ENCODE assay signal across 12 cellular contexts in the genomic region with DNA sequence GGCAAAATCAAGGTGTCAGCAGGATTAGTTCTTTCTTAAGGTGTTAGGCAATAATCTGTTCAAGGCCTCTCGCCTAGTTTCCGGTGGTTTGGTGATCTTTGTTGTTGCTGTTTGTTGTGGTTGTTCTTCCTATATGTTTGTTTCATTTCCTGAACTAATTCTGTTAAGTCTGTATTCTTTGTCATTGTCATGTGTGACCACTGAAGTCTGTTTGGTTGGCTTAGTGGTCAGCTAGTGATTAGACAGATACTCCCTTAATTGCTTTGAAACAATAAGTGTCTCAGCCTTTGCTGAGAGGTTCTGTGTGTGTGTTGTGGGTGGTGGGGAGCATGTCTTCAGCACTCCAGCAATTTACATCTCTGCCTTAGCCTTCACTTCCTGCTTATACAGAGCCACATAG.
"Had no signal": no experiment of that assay in that cellular context is flagged by ENCODE, and none has a peak within 500 bp of the region (broad histone marks: within the 10 kb centered on the region; RNA-seq: fewer than 3 reads in every experiment).

No MANE protein-coding gene starts in this region.

- DNase-seq: activated CD4-positive, alpha-beta T cell treated with anti-CD3 and anti-CD28 coated beads, Interleukin-2, amount 50 U/mL, for 48 hours; activated CD4-positive, CD25-positive, alpha-beta regulatory T cell treated with anti-CD3 and anti-CD28 coated beads, Interleukin-2, amount 50 U/mL, for 72 hours; activated naive CD4-positive, alpha-beta T cell treated with anti-CD3 and anti-CD28 coated beads for 36 hours; kidney; left lung; mammary epithelial cell; naive B cell; pancreas; sigmoid colon; spleen; T1000 had no signal

- ATAC-seq: left lung, pancreas had no signal

- H3K36me3 ChIP-seq: esophagus muscularis mucosa, left lung, pancreas, sigmoid colon had no signal

- H3K4me1 Mint-ChIP-seq: naive B cell had no signal

- H3K4me3 Mint-ChIP-seq: activated naive CD4-positive, alpha-beta T cell treated with anti-CD3 and anti-CD28 coated beads for 36 hours; naive B cell had no signal

- H3K9me3 ChIP-seq: esophagus muscularis mucosa, left lung, pancreas had no signal

- H3K9me3 Mint-ChIP-seq: activated naive CD4-positive, alpha-beta T cell treated with anti-CD3 and anti-CD28 coated beads for 36 hours had no signal

- H3K4me3 ChIP-seq: esophagus muscularis mucosa, left lung, pancreas, sigmoid colon, spleen had no signal

- H3K4me1 ChIP-seq: esophagus muscularis mucosa, left lung, pancreas, sigmoid colon, spleen had no signal

- H3K27ac ChIP-seq: esophagus muscularis mucosa, left lung, pancreas, sigmoid colon had no signal

- H3K27me3 ChIP-seq: esophagus muscularis mucosa, left lung, pancreas, sigmoid colon, spleen had no signal

- H3K27ac Mint-ChIP-seq: activated naive CD4-positive, alpha-beta T cell treated with anti-CD3 and anti-CD28 coated beads for 36 hours; naive B cell had no signal
